In genomic region chr1:244350027-244350426, GRCh38 we compare ENCODE assay signal across 8 cellular contexts.
DNase-seq lines count a peak whose midpoint lies in the region; ATAC-seq and TF ChIP-seq lines count a peak whose summit lies in the region.

No MANE protein-coding gene starts in this region.

- H3K9me3 Mint-ChIP-seq in endothelial cell (ENCODE audit: unreplicated experiment) = no peaks in the 10 kb centered on the region

- H3K4me3 Mint-ChIP-seq in T-helper 17 cell (peak overlapping the region; percentile 39), endothelial cell (ENCODE audit: unreplicated experiment) (no peak overlapping the region)

- peaks cover 26% of the 10 kb centered on the region for H3K27me3 Mint-ChIP-seq in T-helper 17 cell
- H3K27me3 Mint-ChIP-seq in endothelial cell (ENCODE audit: unreplicated experiment) = peaks cover 1% of the 10 kb centered on the region

- H3K4me1 ChIP-seq in ACC112 (ENCODE audit: control insufficient read depth, insufficient read depth, low read length, unreplicated experiment) (peaks cover 57% of the 10 kb centered on the region), psoas muscle (no peaks in the 10 kb centered on the region)

- TF ChIP-seq CTCF in endothelial cell (IDR thresholded peaks at IDR 0.05; ENCODE audit: unreplicated experiment) (no peak), psoas muscle (IDR thresholded peaks at IDR 0.05) (no peak)

- peaks cover 16% of the 10 kb centered on the region for H3K4me1 Mint-ChIP-seq in T-helper 17 cell
- peaks cover 22% of the 10 kb centered on the region for H3K4me1 Mint-ChIP-seq in endothelial cell (ENCODE audit: unreplicated experiment)

- H3K27me3 ChIP-seq in ACC112 (ENCODE audit: insufficient read depth, low read length) (no peaks in the 10 kb centered on the region), psoas muscle (ENCODE audit: insufficient read depth in 3 of 3, low read length in 2 of 3) (no peaks in the 10 kb centered on the region)

- H3K27ac Mint-ChIP-seq in T-helper 17 cell (no peak overlapping the region), endothelial cell (ENCODE audit: unreplicated experiment) (no peak overlapping the region)

- H3K36me3 ChIP-seq in ACC112 (ENCODE audit: insufficient read depth, low read length) (no peaks in the 10 kb centered on the region), psoas muscle (ENCODE audit: insufficient read depth in 1 of 2, low read depth in 1 of 2) (no peaks in the 10 kb centered on the region)

- H3K79me2 ChIP-seq in ACC112 (ENCODE audit: control insufficient read depth, insufficient read depth, low read length, unreplicated experiment) = no peaks in the 10 kb centered on the region

- intact Hi-C loops in psoas muscle (cut with DNase I) = no loop called here

- peak; percentile 68 for ATAC-seq in GM19328 (IDR thresholded peaks at IDR 0.05; ENCODE audit: unreplicated experiment)
- peak; percentile 33 for ATAC-seq in HG03060 (IDR thresholded peaks at IDR 0.05; ENCODE audit: low read depth, unreplicated experiment)
- ATAC-seq in T-helper 17 cell = no peak
- no peak for ATAC-seq in psoas muscle

- H3K9me3 ChIP-seq in T-helper 17 cell (ENCODE audit: control insufficient read depth, low read length, poor library complexity, severe bottlenecking) = no peaks in the 10 kb centered on the region
- no peaks in the 10 kb centered on the region for H3K9me3 ChIP-seq in psoas muscle

- 75 to 81% (median 78%) methylated on average over 5 to 6 of the region's 6 CpGs for WGBS in psoas muscle, 3 donors

- no peak for DNase-seq in T-helper 17 cell
- no peak for DNase-seq in central memory CD4-positive, alpha-beta T cell
- no peak for DNase-seq in activated effector memory CD4-positive, alpha-beta T cell treated with anti-CD3 and anti-CD28 coated beads, Interleukin-2, amount 50 U/mL, for 16 hours
- no peak for DNase-seq in endothelial cell (ENCODE audit: low spot score)
- DNase-seq in psoas muscle = no peak

- peak overlapping the region; percentile 49; the same call in 1 of the 2 replicates for H3K4me3 ChIP-seq in ACC112 (ENCODE audit: low read depth, low read length)
- no peak overlapping the region for H3K4me3 ChIP-seq in psoas muscle

- no peaks in the 10 kb centered on the region for H3K36me3 Mint-ChIP-seq in T-helper 17 cell (ENCODE audit: low read depth)
- H3K36me3 Mint-ChIP-seq in endothelial cell (ENCODE audit: low read depth, unreplicated experiment) = no peaks in the 10 kb centered on the region

- H3K27ac ChIP-seq in ACC112 (ENCODE audit: low read depth, low read length) = peak overlapping the region; percentile 91
- H3K27ac ChIP-seq in psoas muscle = no peak overlapping the region

- H2AFZ ChIP-seq in ACC112 (ENCODE audit: low read length, unreplicated experiment) = no peak overlapping the region

Comparison
In these comparisons a context has a peak if more than half of its experiments do, and no peak if none do; other contexts are left out.
1. ATAC-seq: peak in GM19328 (single experiment) and HG03060 (single experiment); none in T-helper 17 cell (single experiment) and psoas muscle (0 of 4).